ENCODE assay signal across 9 cellular contexts in genomic region chr1:155982106-155982505, GRCh38. TPM values are rescaled to one million over a fixed set of nuclear protein-coding genes. Genes with fewer than 3 reads are reported as not detected.
DNase-seq lines count a peak whose midpoint lies in the region; ATAC-seq and TF ChIP-seq lines count a peak whose summit lies in the region.
"Had no signal": no experiment of that assay in that cellular context is flagged by ENCODE, and none has a peak within 500 bp of the region (broad histone marks: within the 10 kb centered on the region; RNA-seq: fewer than 3 reads in every experiment).

No MANE protein-coding gene starts in this region.

- H3K9me2 ChIP-seq in hepatocyte (replicated peaks; ENCODE audit: insufficient read depth) = no peaks in the 10 kb centered on the region

- H3K4me3 ChIP-seq in hepatocyte (no peak overlapping the region), thoracic aorta (no peak overlapping the region)

- no peaks in the 10 kb centered on the region for H3K27me3 Mint-ChIP-seq in activated CD8-positive, alpha-beta memory T cell treated with anti-CD3 and anti-CD28 coated beads, Interleukin-2, amount 10 ng/mL, durations not matched to agents 7 days and 5 days
- H3K27me3 Mint-ChIP-seq in activated T-helper 1 cell treated with anti-CD3 and anti-CD28 coated beads, Interleukin-12 subunit alpha, Interleukin-12 subunit beta, Interleukin-2, Interleukin-4 antibody, amounts not matched to agents 30 ng/mL and 10 ng/mL and 1 ng/mL, durations not matched to agents 14 hours and 24 hours and 36 hours (ENCODE audit: insufficient read depth) = no peaks in the 10 kb centered on the region

- peak overlapping the region; percentile 48 for H3K27ac Mint-ChIP-seq in activated CD8-positive, alpha-beta memory T cell treated with anti-CD3 and anti-CD28 coated beads, Interleukin-2, amount 10 ng/mL, durations not matched to agents 7 days and 5 days
- peak overlapping the region; percentile 74 for H3K27ac Mint-ChIP-seq in activated T-helper 1 cell treated with anti-CD3 and anti-CD28 coated beads, Interleukin-12 subunit alpha, Interleukin-12 subunit beta, Interleukin-2, Interleukin-4 antibody, amounts not matched to agents 30 ng/mL and 10 ng/mL and 1 ng/mL, durations not matched to agents 14 hours and 24 hours and 36 hours

- H3K9me3 ChIP-seq in hepatocyte (ENCODE audit: low read depth) (no peaks in the 10 kb centered on the region), thoracic aorta (no peaks in the 10 kb centered on the region)

- peak overlapping the region; percentile 82 for H3K4me2 ChIP-seq in hepatocyte

- H3K27me3 ChIP-seq in hepatocyte (no peaks in the 10 kb centered on the region), thoracic aorta (replicated peaks; ENCODE audit: insufficient read depth) (no peaks in the 10 kb centered on the region)

- 90% methylated on average over 7 of the region's 7 CpGs for WGBS in hepatocyte (ENCODE audit: low lambda C conversion rate, missing lambda C conversion rate)

- H2AFZ ChIP-seq in hepatocyte = no peak overlapping the region

- DNase-seq in activated CD8-positive, alpha-beta memory T cell treated with anti-CD3 and anti-CD28 coated beads, Interleukin-2, amount 10 ng/mL, durations not matched to agents 7 days and 5 days = no peak
- no peak for DNase-seq in activated CD8-positive, alpha-beta memory T cell treated with anti-CD3 and anti-CD28 coated beads, Interleukin-2, amount 50 U/mL, for 4 hours
- no peak for DNase-seq in activated T-helper 1 cell treated with anti-CD3 and anti-CD28 coated beads, Interleukin-12 subunit alpha, Interleukin-12 subunit beta, Interleukin-2, Interleukin-4 antibody, amounts not matched to agents 30 ng/mL and 10 ng/mL and 1 ng/mL, durations not matched to agents 14 hours and 24 hours and 36 hours (ENCODE audit: low spot score)
- DNase-seq in hepatocyte (ENCODE audit: low spot score) = no peak
- no peak for DNase-seq in thoracic aorta (ENCODE audit: low spot score)
- no peak for DNase-seq in HuH-7 (ENCODE audit: low spot score)
- DNase-seq in SIG-M5 (lab: John Stamatoyannopoulos, UW) = no peak
- no peak for DNase-seq in stimulated activated CD4-positive, alpha-beta T cell treated with anti-CD3 and anti-CD28 coated beads, Interleukin-2, amount 100 ng/mL, for 24 hours
- DNase-seq: cerebellar nuclear complex had no signal

- H3K4me1 ChIP-seq in hepatocyte (ENCODE audit: insufficient read depth) (peaks cover 29% of the 10 kb centered on the region), thoracic aorta (ENCODE audit: control insufficient read depth in 1 of 2, low read depth in 2 of 2) (peaks cover 25 to 70% of the 10 kb centered on the region in 2 donors)

- H3K4me3 Mint-ChIP-seq in activated CD8-positive, alpha-beta memory T cell treated with anti-CD3 and anti-CD28 coated beads, Interleukin-2, amount 10 ng/mL, durations not matched to agents 7 days and 5 days = no peak overlapping the region
- peak overlapping the region; percentile 49 for H3K4me3 Mint-ChIP-seq in activated T-helper 1 cell treated with anti-CD3 and anti-CD28 coated beads, Interleukin-12 subunit alpha, Interleukin-12 subunit beta, Interleukin-2, Interleukin-4 antibody, amounts not matched to agents 30 ng/mL and 10 ng/mL and 1 ng/mL, durations not matched to agents 14 hours and 24 hours and 36 hours

- peaks cover 5% of the 10 kb centered on the region for H3K36me3 Mint-ChIP-seq in activated CD8-positive, alpha-beta memory T cell treated with anti-CD3 and anti-CD28 coated beads, Interleukin-2, amount 10 ng/mL, durations not matched to agents 7 days and 5 days
- H3K36me3 Mint-ChIP-seq in activated T-helper 1 cell treated with anti-CD3 and anti-CD28 coated beads, Interleukin-12 subunit alpha, Interleukin-12 subunit beta, Interleukin-2, Interleukin-4 antibody, amounts not matched to agents 30 ng/mL and 10 ng/mL and 1 ng/mL, durations not matched to agents 14 hours and 24 hours and 36 hours (ENCODE audit: low read depth) = peaks cover 13% of the 10 kb centered on the region

- H3K9me3 Mint-ChIP-seq in activated CD8-positive, alpha-beta memory T cell treated with anti-CD3 and anti-CD28 coated beads, Interleukin-2, amount 10 ng/mL, durations not matched to agents 7 days and 5 days (ENCODE audit: low read depth) = no peaks in the 10 kb centered on the region
- H3K9me3 Mint-ChIP-seq in activated T-helper 1 cell treated with anti-CD3 and anti-CD28 coated beads, Interleukin-12 subunit alpha, Interleukin-12 subunit beta, Interleukin-2, Interleukin-4 antibody, amounts not matched to agents 30 ng/mL and 10 ng/mL and 1 ng/mL, durations not matched to agents 14 hours and 24 hours and 36 hours = no peaks in the 10 kb centered on the region

- peaks cover 46% of the 10 kb centered on the region for H3K79me2 ChIP-seq in hepatocyte

- no peak for TF ChIP-seq CTCF in hepatocyte (IDR thresholded peaks at IDR 0.05; ENCODE audit: poor library complexity)
- TF ChIP-seq CTCF in thoracic aorta (IDR thresholded peaks at IDR 0.05) = no peak

- intact Hi-C loops in activated T-helper 1 cell treated with anti-CD3 and anti-CD28 coated beads, Interleukin-12 subunit alpha, Interleukin-12 subunit beta, Interleukin-2, Interleukin-4 antibody, amounts not matched to agents 30 ng/mL and 10 ng/mL and 1 ng/mL, durations not matched to agents 14 hours and 24 hours and 36 hours (cut with micrococcal nuclease) = no loop called here

- peaks cover 37% of the 10 kb centered on the region for H3K4me1 Mint-ChIP-seq in activated CD8-positive, alpha-beta memory T cell treated with anti-CD3 and anti-CD28 coated beads, Interleukin-2, amount 10 ng/mL, durations not matched to agents 7 days and 5 days
- H3K4me1 Mint-ChIP-seq in activated T-helper 1 cell treated with anti-CD3 and anti-CD28 coated beads, Interleukin-12 subunit alpha, Interleukin-12 subunit beta, Interleukin-2, Interleukin-4 antibody, amounts not matched to agents 30 ng/mL and 10 ng/mL and 1 ng/mL, durations not matched to agents 14 hours and 24 hours and 36 hours (ENCODE audit: low read depth) = peaks cover 44% of the 10 kb centered on the region

- H3K27ac ChIP-seq in hepatocyte (peak overlapping the region; percentile 87), thoracic aorta (peak overlapping the region; percentile 96 to 97)

- H4K20me1 ChIP-seq in hepatocyte (ENCODE audit: insufficient read depth, poor library complexity, severe bottlenecking) = no peaks in the 10 kb centered on the region

- no peak for ATAC-seq in activated CD8-positive, alpha-beta memory T cell treated with anti-CD3 and anti-CD28 coated beads, Interleukin-2, amount 10 ng/mL, durations not matched to agents 7 days and 5 days
- no peak for ATAC-seq in thoracic aorta (ENCODE audit: insufficient number of reproducible peaks, low FRiP score, low read depth)

- CTCF ChIA-PET in activated CD8-positive, alpha-beta memory T cell treated with anti-CD3 and anti-CD28 coated beads, Interleukin-2, amount 10 ng/mL, durations not matched to agents 7 days and 5 days (lab: Charles Lee) = interaction anchor here (1.2 to 12.2 kb wide), 3 partner anchors 34 to 48 kb away, joined by 3 to 119 read pairs (median 16); partner anchors contain the start of gene KHDC4

- H3K36me3 ChIP-seq in hepatocyte (replicated peaks; ENCODE audit: insufficient read depth, low read depth) = no peaks in the 10 kb centered on the region
- no peaks in the 10 kb centered on the region for H3K36me3 ChIP-seq in thoracic aorta

RNA-seq across cellular contexts. Expression of gene ARHGEF2, which starts 3.8 kb away (rescaled TPM):
- 100 to 1,000 TPM; 159 to 161 TPM for total RNA-seq in activated CD8-positive, alpha-beta memory T cell treated with anti-CD3 and anti-CD28 coated beads, Interleukin-2, amount 10 ng/mL, durations not matched to agents 7 days and 5 days
- total RNA-seq in activated T-helper 1 cell treated with anti-CD3 and anti-CD28 coated beads, Interleukin-12 subunit alpha, Interleukin-12 subunit beta, Interleukin-2, Interleukin-4 antibody, amounts not matched to agents 30 ng/mL and 10 ng/mL and 1 ng/mL, durations not matched to agents 14 hours and 24 hours and 36 hours = 221 and 222 TPM in 2 replicates
- 36.5 and 46.9 TPM in 2 replicates for total RNA-seq in hepatocyte
- 27.1 and 30.1 TPM in 2 replicates for polyA plus RNA-seq in hepatocyte
- 100 to 1,000 TPM; 162 to 166 TPM for total RNA-seq in thoracic aorta

RNA-seq across cellular contexts. Expression of gene SSR2, which starts 38.6 kb away (rescaled TPM):
- 100 to 1,000 TPM; 185 to 200 TPM for total RNA-seq in activated CD8-positive, alpha-beta memory T cell treated with anti-CD3 and anti-CD28 coated beads, Interleukin-2, amount 10 ng/mL, durations not matched to agents 7 days and 5 days
- total RNA-seq in activated T-helper 1 cell treated with anti-CD3 and anti-CD28 coated beads, Interleukin-12 subunit alpha, Interleukin-12 subunit beta, Interleukin-2, Interleukin-4 antibody, amounts not matched to agents 30 ng/mL and 10 ng/mL and 1 ng/mL, durations not matched to agents 14 hours and 24 hours and 36 hours = 195 TPM in 2 replicates
- total RNA-seq in hepatocyte (393 and 416 TPM in 2 replicates), thoracic aorta (100 to 1,000 TPM; 132 to 241 TPM)
- polyA plus RNA-seq in hepatocyte = 326 and 360 TPM in 2 replicates

RNA-seq across cellular contexts. Expression of gene RXFP4, which starts 40.7 kb away (rescaled TPM):
- not detected for total RNA-seq in activated CD8-positive, alpha-beta memory T cell treated with anti-CD3 and anti-CD28 coated beads, Interleukin-2, amount 10 ng/mL, durations not matched to agents 7 days and 5 days
- 0.16 TPM in 1 of 2 replicates, not detected in the other for total RNA-seq in activated T-helper 1 cell treated with anti-CD3 and anti-CD28 coated beads, Interleukin-12 subunit alpha, Interleukin-12 subunit beta, Interleukin-2, Interleukin-4 antibody, amounts not matched to agents 30 ng/mL and 10 ng/mL and 1 ng/mL, durations not matched to agents 14 hours and 24 hours and 36 hours
- 0.83 TPM in 1 of 2 replicates, not detected in the other for total RNA-seq in hepatocyte
- not detected in 2 replicates for polyA plus RNA-seq in hepatocyte
- not detected for total RNA-seq in thoracic aorta

RNA-seq across cellular contexts. Expression of gene KHDC4, which starts 47.9 kb away (rescaled TPM):
- total RNA-seq in activated CD8-positive, alpha-beta memory T cell treated with anti-CD3 and anti-CD28 coated beads, Interleukin-2, amount 10 ng/mL, durations not matched to agents 7 days and 5 days = 10 to 100 TPM; 80.2 to 99.4 TPM
- 80.1 and 81.8 TPM in 2 replicates for total RNA-seq in activated T-helper 1 cell treated with anti-CD3 and anti-CD28 coated beads, Interleukin-12 subunit alpha, Interleukin-12 subunit beta, Interleukin-2, Interleukin-4 antibody, amounts not matched to agents 30 ng/mL and 10 ng/mL and 1 ng/mL, durations not matched to agents 14 hours and 24 hours and 36 hours
- total RNA-seq in hepatocyte (33.2 and 40.3 TPM in 2 replicates), thoracic aorta (10 to 100 TPM; 50.6 to 56.9 TPM)
- polyA plus RNA-seq in hepatocyte = 15.7 and 28.0 TPM in 2 replicates
